6 cellular contexts compared by ENCODE assay signal in the genomic region with DNA sequence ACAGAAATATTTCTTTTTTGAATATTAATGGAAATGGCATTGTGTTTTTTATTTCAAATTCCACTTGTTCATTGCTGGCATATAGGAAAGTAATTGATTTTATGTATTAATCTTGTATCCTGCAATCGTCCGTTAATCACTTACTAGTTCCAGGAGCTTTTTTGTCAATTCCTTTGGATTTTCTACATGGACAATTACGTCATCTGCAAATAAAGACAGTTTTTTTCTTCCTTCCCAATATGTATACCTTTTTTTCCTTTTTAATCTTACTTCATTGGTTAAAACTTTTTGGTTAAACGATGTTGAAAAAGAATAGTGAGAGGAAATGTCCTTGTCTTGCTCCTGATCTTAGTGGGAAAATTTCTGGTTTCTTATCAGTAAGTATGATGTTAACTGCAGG.
"Had no signal": no experiment of that assay in that cellular context is flagged by ENCODE, and none has a peak within 500 bp of the region (broad histone marks: within the 10 kb centered on the region; RNA-seq: fewer than 3 reads in every experiment).

No MANE protein-coding gene starts in this region.

- DNase-seq: GDM1, GF-D8 had no signal

- FAIRE-seq: GM12891, GM12892, GM18507, GM19239 had no signal
